Comparison of ENCODE assay signal across 11 cellular contexts in genomic region chr17:83101805-83102480, GRCh38. TPM values are rescaled to one million over a fixed set of nuclear protein-coding genes. Genes with fewer than 3 reads are reported as not detected.
DNase-seq lines count a peak whose midpoint lies in the region; ATAC-seq and TF ChIP-seq lines count a peak whose summit lies in the region.
"Had no signal": no experiment of that assay in that cellular context is flagged by ENCODE, and none has a peak within 500 bp of the region (broad histone marks: within the 10 kb centered on the region; RNA-seq: fewer than 3 reads in every experiment).

No MANE protein-coding gene starts in this region.

- in situ Hi-C loops in transverse colon (cut with MboI; ENCODE audit: low pct_ligation_motif_present in 1 of 4, low pct_unique_long_range_greater_than_20kb in 1 of 4, low sequenced_read_pairs in 3 of 4) = no loop called here

- H3K36me3 ChIP-seq in HEK293 (ENCODE audit: control insufficient read depth in 2 of 2, insufficient read depth in 1 of 2, low read length in 2 of 2) (no peaks in the 10 kb centered on the region), body of pancreas (replicated peaks in 1 of 2; ENCODE audit: insufficient read depth in 1 of 2, low read depth in 2 of 2) (no peaks in the 10 kb centered on the region), lower lobe of right lung (no peaks in the 10 kb centered on the region), transverse colon (no peaks in the 10 kb centered on the region)

- no peak overlapping the region for H3K4me3 ChIP-seq in HEK293 (ENCODE audit: low read depth, low read length)
- H3K4me3 ChIP-seq in body of pancreas = no peak overlapping the region
- no peak overlapping the region for H3K4me3 ChIP-seq in lower lobe of right lung
- no peak overlapping the region for H3K4me3 ChIP-seq in transverse colon

- ATAC-seq in body of pancreas (no peak), lower lobe of right lung (peak; percentile 24 to 64)

- intact Hi-C loops in body of pancreas (cut with DNase I) = no loop called here
- intact Hi-C loops in lower lobe of right lung (cut with DNase I) = no loop called here
- intact Hi-C loops in transverse colon (cut with DNase I; ENCODE audit: low total_unique reads) = no loop called here

- POLR2A ChIA-PET in HEK293 (lab: Yijun Ruan, JAX) = no interaction called here

- TF ChIP-seq POLR2A in body of pancreas (IDR thresholded peaks at IDR 0.05) (peak in 1 of 3 donors; percentile 14), transverse colon (IDR thresholded peaks at IDR 0.05) (peak; percentile 78)

- H3K4me1 ChIP-seq in HEK293 (ENCODE audit: control insufficient read depth, insufficient read depth, low read length) (peaks cover 8% of the 10 kb centered on the region; the same call in 1 of the 2 replicates), body of pancreas (peaks cover 53% of the 10 kb centered on the region), lower lobe of right lung (peaks cover 51% of the 10 kb centered on the region), transverse colon (peaks cover 27 to 49% (median 38%) of the 10 kb centered on the region in 4 donors)

- H3K27me3 ChIP-seq in body of pancreas (no peaks in the 10 kb centered on the region), lower lobe of right lung (ENCODE audit: low read depth) (peaks cover 16% of the 10 kb centered on the region), transverse colon (peaks cover 32% of the 10 kb centered on the region)

- H3K27ac ChIP-seq in HEK293 (ENCODE audit: extremely low read depth, low read depth, low read length) (no peak overlapping the region), body of pancreas (peak overlapping the region in 3 of 4 donors; percentile 21 to 51 (median 46)), lower lobe of right lung (peak overlapping the region; percentile 62), transverse colon (peak overlapping the region; percentile 47 to 81 (median 72))

- no peak for TF ChIP-seq CTCF in HEK293 (tag by site-specific recombination; IDR thresholded peaks at IDR 0.05)
- no peak for TF ChIP-seq CTCF in body of pancreas (IDR thresholded peaks at IDR 0.05)
- TF ChIP-seq CTCF in lower lobe of right lung (IDR thresholded peaks at IDR 0.05) = no peak
- no peak for TF ChIP-seq CTCF in transverse colon (IDR thresholded peaks at IDR 0.05)

- H3K9me3 ChIP-seq in HEK293 (ENCODE audit: control insufficient read depth, insufficient read depth, low read depth, low read length) (no peaks in the 10 kb centered on the region), body of pancreas (no peaks in the 10 kb centered on the region), lower lobe of right lung (no peaks in the 10 kb centered on the region), transverse colon (no peaks in the 10 kb centered on the region)

- DNase-seq in body of pancreas = peak in 1 of 4 donors; percentile 46
- DNase-seq in lower lobe of right lung = peak; percentile 77
- peak; percentile 82 for DNase-seq in transverse colon
- DNase-seq in activated T-cell treated with anti-CD3 and anti-CD28 coated beads for 4 hours = no peak
- DNase-seq in UCSD-AML1 (lab: John Stamatoyannopoulos, UW; ENCODE audit: unreplicated experiment) = no peak
- DNase-seq in SKM-1 treated with dmso at 0.1 percent for 144 hours (lab: John Stamatoyannopoulos, UW; ENCODE audit: unreplicated experiment) = no peak
- DNase-seq: activated CD4-positive, alpha-beta memory T cell treated with anti-CD3 and anti-CD28 coated beads for 36 hours; amygdala; GDM1; stimulated activated CD8-positive, alpha-beta memory T cell treated with anti-CD3 and anti-CD28 coated beads, Interleukin-4, amount 100 ng/mL, for 48 hours had no signal

- 53% methylated on average over 12 of the region's 22 CpGs; no CpG with 5 or more reads in 1 of the 2 donors for WGBS in body of pancreas, 2 donors
- WGBS in transverse colon (ENCODE audit: low coverage in 1 of 2), 2 donors = 26% methylated on average over 10 of the region's 22 CpGs; no CpG with 5 or more reads in 1 of the 2 donors

- CTCF ChIA-PET in HEK293 (lab: Yijun Ruan, JAX) = no interaction called here

- TF ChIP-seq EP300 in transverse colon (IDR thresholded peaks at IDR 0.05; ENCODE audit: low read depth) = no peak

TF ChIP-seq in HEK293, 187 proteins besides CTCF, POLR2A, EP300 and RAD21:
- TF ChIP-seq ZBTB26 (tag by site-specific recombination; optimal IDR thresholded peaks at IDR 0.05) (no peak), ZNF335 (tag by site-specific recombination; conservative IDR thresholded peaks at IDR 0.05) (peak; percentile 41; the same call in 1 of the 2 replicates)

RNA-seq across cellular contexts. Expression of gene METRNL, which starts 22.5 kb away (rescaled TPM):
- total RNA-seq in body of pancreas (10 to 100 TPM; 21.3 to 26.4 TPM), lower lobe of right lung (59.8 TPM), transverse colon (100 to 1,000 TPM in 2 of 4 donors, 10 to 100 TPM in 2; 46.8 to 325 (median 112) TPM)

Comparison
In these comparisons a context has a peak if more than half of its experiments do, and no peak if none do; other contexts are left out.
1. DNase-seq: peak in lower lobe of right lung (single experiment) and transverse colon (single experiment); none in activated T-cell treated with anti-CD3 and anti-CD28 coated beads for 4 hours (single experiment), UCSD-AML1 (single experiment) and SKM-1 treated with dmso at 0.1 percent for 144 hours (single experiment).